In the genomic region with DNA sequence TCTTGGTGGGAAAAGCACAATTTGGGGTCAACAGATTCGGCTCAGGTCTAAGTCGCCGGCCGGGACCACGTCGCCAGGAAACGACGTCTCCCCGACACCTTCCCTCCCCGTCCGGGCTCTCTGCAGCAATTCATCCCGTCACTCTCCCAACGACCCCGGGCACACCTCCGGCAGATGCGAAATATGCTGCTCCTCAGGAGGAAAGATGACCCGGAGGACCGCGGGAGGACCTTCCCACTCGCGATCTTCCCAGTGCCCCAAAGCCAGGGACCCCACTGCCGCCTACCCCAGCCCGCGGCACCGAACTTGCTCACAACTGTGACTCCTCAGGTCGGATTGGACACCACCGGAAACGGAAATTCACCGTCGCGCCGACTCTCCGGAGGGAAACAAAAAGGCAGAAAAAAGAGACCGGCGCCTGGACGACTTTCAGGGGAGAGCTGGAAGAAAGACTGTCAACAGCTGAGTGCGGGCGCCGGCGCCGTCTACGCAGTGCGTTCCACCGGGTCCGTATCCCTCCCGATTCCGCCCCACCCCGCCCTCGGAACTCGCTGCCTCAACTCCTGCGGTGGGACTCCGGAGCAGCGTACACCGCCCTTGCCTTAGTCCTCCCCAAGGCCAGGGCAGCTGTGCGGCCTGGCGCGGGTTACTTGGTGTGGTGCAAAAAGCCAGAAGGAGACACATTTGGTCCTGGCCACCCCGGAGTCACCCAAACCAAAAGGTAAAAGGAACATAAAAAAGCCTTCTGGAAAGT, we compare ENCODE assay signal across 8 cellular contexts. TPM values are rescaled to one million over a fixed set of nuclear protein-coding genes. Genes with fewer than 3 reads are reported as not detected.
DNase-seq lines count a peak whose midpoint lies in the region; ATAC-seq and TF ChIP-seq lines count a peak whose summit lies in the region.

No MANE protein-coding gene starts in this region.

- intact Hi-C loops in psoas muscle (cut with DNase I): loop anchor here in 1 of 2 donors (5.0 kb wide), 1 partner anchor 78 kb away; no protein-coding TSS in a partner anchor

- H3K4me1 Mint-ChIP-seq in T-helper 17 cell: peaks cover 17% of the 10 kb centered on the region

- H3K4me3 Mint-ChIP-seq in T-helper 17 cell: peak overlapping the region; percentile 100

- H3K36me3 Mint-ChIP-seq in T-helper 17 cell (ENCODE audit: low read depth): peaks cover 4% of the 10 kb centered on the region

- peak overlapping the region; percentile 92 for H3K27ac ChIP-seq in angular gyrus (ENCODE audit: low read depth, low read length)
- peak overlapping the region; percentile 86 to 92 for H3K27ac ChIP-seq in right atrium auricular region
- H3K27ac ChIP-seq in psoas muscle: peak overlapping the region; percentile 94
- H3K27ac ChIP-seq in urinary bladder (ENCODE audit: low read depth): peak overlapping the region; percentile 90

- TF ChIP-seq CTCF in GM13976 (IDR thresholded peaks at IDR 0.05; ENCODE audit: borderline replicate concordance, control extremely low read depth, extremely low read depth, insufficient read depth, missing control alignments): no peak
- TF ChIP-seq CTCF in right atrium auricular region (IDR thresholded peaks at IDR 0.05): peak in 1 of 2 donors; percentile 10
- no peak for TF ChIP-seq CTCF in psoas muscle (IDR thresholded peaks at IDR 0.05)

- H3K4me1 ChIP-seq in right atrium auricular region (peaks cover 0 to 49% of the 10 kb centered on the region in 2 donors), psoas muscle (peaks cover 41% of the 10 kb centered on the region), urinary bladder (ENCODE audit: insufficient read depth) (peaks cover 2% of the 10 kb centered on the region)

- peaks cover 24% of the 10 kb centered on the region for H3K36me3 ChIP-seq in right atrium auricular region
- peaks cover 9 to 66% of the 10 kb centered on the region in 2 donors for H3K36me3 ChIP-seq in psoas muscle (ENCODE audit: insufficient read depth in 1 of 2, low read depth in 1 of 2)
- peaks cover 3% of the 10 kb centered on the region for H3K36me3 ChIP-seq in urinary bladder (ENCODE audit: insufficient read depth)

- ATAC-seq in HG02840 (IDR thresholded peaks at IDR 0.05; ENCODE audit: low FRiP score, unreplicated experiment) (peak; percentile 94), T-helper 17 cell (peak; percentile 91), psoas muscle (peak; percentile 90 to 95 (median 91))

- DNase-seq in GM13976 (ENCODE audit: low spot score): peak; percentile 88
- peak; percentile 76 for DNase-seq in NCI-H1694 (lab: John Stamatoyannopoulos, UW)
- DNase-seq in T-helper 17 cell: peak; percentile 64 to 88 (median 81)
- DNase-seq in right atrium auricular region (ENCODE audit: low spot score): peak; percentile 95
- DNase-seq in psoas muscle: peak; percentile 88 to 94

- no peaks in the 10 kb centered on the region for H3K9me3 ChIP-seq in T-helper 17 cell (ENCODE audit: control insufficient read depth, low read length, poor library complexity, severe bottlenecking)
- no peaks in the 10 kb centered on the region for H3K9me3 ChIP-seq in right atrium auricular region
- H3K9me3 ChIP-seq in psoas muscle: no peaks in the 10 kb centered on the region

- in situ Hi-C loops in GM13976 (cut with MboI; ENCODE audit: low sequenced_read_pairs, unreplicated experiment): no loop called here

- H3K27me3 ChIP-seq in right atrium auricular region: no peaks in the 10 kb centered on the region
- no peaks in the 10 kb centered on the region for H3K27me3 ChIP-seq in psoas muscle (ENCODE audit: insufficient read depth in 3 of 3, low read length in 2 of 3)

- H3K27me3 Mint-ChIP-seq in T-helper 17 cell: no peaks in the 10 kb centered on the region

- H3K27ac Mint-ChIP-seq in T-helper 17 cell: peak overlapping the region; percentile 98

- WGBS in psoas muscle, 3 donors: 0 to 1% (median 0%) methylated on average over 56 to 58 of the region's 58 CpGs
- WGBS in urinary bladder: under 1% methylated on average over 58 of the region's 58 CpGs

- H3K4me3 ChIP-seq in right atrium auricular region (peak overlapping the region; percentile 73 to 80), psoas muscle (peak overlapping the region; percentile 85), urinary bladder (ENCODE audit: low read depth, low read length) (peak overlapping the region; percentile 89)

RNA-seq across cellular contexts. Expression of a gene that starts 13.8 kb away (rescaled TPM):
- total RNA-seq in T-helper 17 cell (10 to 100 TPM; 85.0 to 85.5 TPM), right atrium auricular region (10 to 100 TPM; 38.5 to 51.8 TPM), psoas muscle (10 to 100 TPM; 44.8 to 60.2 (median 52.0) TPM), urinary bladder (37.2 TPM)
- polyA plus RNA-seq in psoas muscle (10 to 100 TPM; 28.8 to 60.5 (median 56.2) TPM), urinary bladder (47.6 TPM)

RNA-seq across cellular contexts. Expression of a gene that starts 32.4 kb away (rescaled TPM):
- total RNA-seq in T-helper 17 cell: 1 to 10 TPM; 7.7 to 8.2 TPM
- 1 to 10 TPM; 1.5 to 1.9 TPM for total RNA-seq in right atrium auricular region
- 1 to 10 TPM; 1.4 to 3.6 (median 2.9) TPM for total RNA-seq in psoas muscle
- 1 to 10 TPM; 2.1 to 2.3 (median 2.2) TPM for polyA plus RNA-seq in psoas muscle
- total RNA-seq in urinary bladder: 8.0 TPM
- 2.6 TPM for polyA plus RNA-seq in urinary bladder

RNA-seq across cellular contexts. Expression of a gene that starts 51.5 kb away (rescaled TPM):
- total RNA-seq in T-helper 17 cell: 1 to 10 TPM; 6.6 to 7.6 TPM
- total RNA-seq in right atrium auricular region: 10 to 100 TPM; 28.3 to 32.7 TPM
- total RNA-seq in psoas muscle: 10 to 100 TPM; 19.9 to 30.9 (median 21.9) TPM
- 10 to 100 TPM; 66.9 to 98.7 (median 94.3) TPM for polyA plus RNA-seq in psoas muscle
- 17.0 TPM for total RNA-seq in urinary bladder
- polyA plus RNA-seq in urinary bladder: 46.9 TPM

RNA-seq across cellular contexts. Expression of a gene that starts 55.1 kb away (rescaled TPM):
- 10 to 100 TPM; 71.7 to 74.7 TPM for total RNA-seq in T-helper 17 cell
- total RNA-seq in right atrium auricular region: 10 to 100 TPM; 37.6 to 63.2 TPM
- total RNA-seq in psoas muscle: 10 to 100 TPM; 57.0 to 65.1 (median 58.7) TPM
- 10 to 100 TPM; 40.5 to 68.3 (median 54.4) TPM for polyA plus RNA-seq in psoas muscle
- 38.8 TPM for total RNA-seq in urinary bladder
- polyA plus RNA-seq in urinary bladder: 110 TPM

Comparison
In these comparisons a context has a peak if more than half of its experiments do, and no peak if none do; other contexts are left out.
1. Peak in every context shown above with its lines: DNase-seq, ATAC-seq, H3K4me3 ChIP-seq and H3K27ac ChIP-seq.